In the genomic region with DNA sequence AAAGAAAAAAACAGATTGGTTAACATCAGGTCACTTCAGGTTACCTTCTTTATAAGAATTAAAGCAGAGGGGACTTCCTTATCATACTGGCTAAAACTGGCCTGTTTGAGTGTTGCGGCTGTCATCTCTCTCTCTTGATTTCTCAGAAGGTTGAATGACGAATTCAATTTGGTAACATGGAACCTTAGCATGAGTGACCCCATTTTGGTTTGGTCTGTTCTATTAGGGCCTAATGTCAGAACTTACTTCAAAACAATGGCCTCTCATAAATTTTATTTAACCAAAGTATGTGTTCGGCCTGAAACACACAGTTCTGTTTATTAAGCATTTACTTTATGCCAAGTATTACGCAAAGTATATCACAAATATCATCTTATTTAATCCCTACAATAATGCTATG, we compare ENCODE assay signal across 22 cellular contexts.
"Had no signal": no experiment of that assay in that cellular context is flagged by ENCODE, and none has a peak within 500 bp of the region (broad histone marks: within the 10 kb centered on the region; RNA-seq: fewer than 3 reads in every experiment).

No MANE protein-coding gene starts in this region.

- H3K27ac Mint-ChIP-seq: effector memory CD8-positive, alpha-beta T cell; immature natural killer cell; natural killer cell; stimulated activated naive B cell treated with anti-CD40 and anti-IgM and Interleukin-4, amounts not matched to agents 10 μg/mL and 1 μg/mL and 100 μg/mL, for 72 hours; stimulated activated naive CD8-positive, alpha-beta T cell treated with anti-CD3 and anti-CD28 coated beads, Interleukin-15, Interleukin-2, amounts not matched to agents 100 ng/mL and 50 ng/mL, for 24 hours had no signal

- H3K4me1 Mint-ChIP-seq: immature natural killer cell, natural killer cell had no signal

- H3K4me3 Mint-ChIP-seq: effector memory CD8-positive, alpha-beta T cell; immature natural killer cell; natural killer cell; stimulated activated naive B cell treated with anti-CD40 and anti-IgM and Interleukin-4, amounts not matched to agents 10 μg/mL and 1 μg/mL and 100 μg/mL, for 72 hours; stimulated activated naive CD8-positive, alpha-beta T cell treated with anti-CD3 and anti-CD28 coated beads, Interleukin-15, Interleukin-2, amounts not matched to agents 100 ng/mL and 50 ng/mL, for 24 hours had no signal

- ATAC-seq: effector memory CD8-positive, alpha-beta T cell; left ventricle myocardium superior; lower lobe of right lung; natural killer cell; psoas muscle; right cardiac atrium; stimulated activated naive B cell treated with anti-CD40 and anti-IgM and Interleukin-4, amounts not matched to agents 10 μg/mL and 1 μg/mL and 100 μg/mL, for 72 hours had no signal

- H3K4me1 ChIP-seq: esophagus squamous epithelium, lower lobe of right lung, psoas muscle, tibial nerve, upper lobe of right lung, uterus had no signal

- H3K27ac ChIP-seq: esophagus squamous epithelium, lower lobe of right lung, ovary, psoas muscle, skin epidermis, spleen, thoracic aorta, tibial nerve, upper lobe of right lung, uterus had no signal

- H3K9me3 ChIP-seq: esophagus squamous epithelium, lower lobe of right lung, ovary, psoas muscle, thoracic aorta, upper lobe of right lung, uterus had no signal

- DNase-seq: cortex of kidney; effector memory CD8-positive, alpha-beta T cell; esophagus squamous epithelium; islet precursor cell; left ventricle myocardium superior; lower lobe of right lung; natural killer cell; occipital lobe; ovary; posterior cingulate gyrus; psoas muscle; right cardiac atrium; spleen; stimulated activated CD4-positive, alpha-beta T cell treated with anti-CD3 and anti-CD28 coated beads, Interleukin-2, amount 100 ng/mL, for 48 hours; stimulated activated naive B cell treated with anti-CD40 and anti-IgM and Interleukin-4, amounts not matched to agents 10 μg/mL and 1 μg/mL and 100 μg/mL, for 72 hours; upper lobe of right lung; uterus had no signal

- H3K36me3 Mint-ChIP-seq: immature natural killer cell; natural killer cell; stimulated activated naive B cell treated with anti-CD40 and anti-IgM and Interleukin-4, amounts not matched to agents 10 μg/mL and 1 μg/mL and 100 μg/mL, for 72 hours had no signal

- H3K4me3 ChIP-seq: esophagus squamous epithelium, lower lobe of right lung, ovary, psoas muscle, skin epidermis, spleen, thoracic aorta, tibial nerve, upper lobe of right lung, uterus had no signal

- H3K27me3 ChIP-seq: esophagus squamous epithelium, ovary, spleen, tibial nerve, upper lobe of right lung, uterus had no signal

- H3K36me3 ChIP-seq: esophagus squamous epithelium, lower lobe of right lung, ovary, spleen, thoracic aorta, tibial nerve, upper lobe of right lung, uterus had no signal

- H3K9me3 Mint-ChIP-seq: effector memory CD8-positive, alpha-beta T cell; natural killer cell; stimulated activated naive B cell treated with anti-CD40 and anti-IgM and Interleukin-4, amounts not matched to agents 10 μg/mL and 1 μg/mL and 100 μg/mL, for 72 hours; stimulated activated naive CD8-positive, alpha-beta T cell treated with anti-CD3 and anti-CD28 coated beads, Interleukin-15, Interleukin-2, amounts not matched to agents 100 ng/mL and 50 ng/mL, for 24 hours had no signal
